ENCODE assay signal across 14 cellular contexts in genomic region chr15:60661075-60661645, GRCh38.
A peak's percentile ranks its signal among the peaks of the same experiment; 100 is the strongest.
DNase-seq lines count a peak whose midpoint lies in the region; ATAC-seq and TF ChIP-seq lines count a peak whose summit lies in the region.
"Had no signal": no experiment of that assay in that cellular context is flagged by ENCODE, and none has a peak within 500 bp of the region (broad histone marks: within the 10 kb centered on the region; RNA-seq: fewer than 3 reads in every experiment).

No MANE protein-coding gene starts in this region.

- H4K8ac ChIP-seq in trophoblast cell (ENCODE audit: low read depth, low read length) = no peak overlapping the region

- H3K4me1 Mint-ChIP-seq in natural killer cell treated with Interleukin-12 subunit alpha and Interleukin-12 subunit beta and Interleukin-15 and Interleukin-18, amount 100 ng/mL, for 72 hours (ENCODE audit: low read depth in 2 of 2) = peaks cover 30 to 31% of the 10 kb centered on the region in 2 donors
- H3K4me1 Mint-ChIP-seq in natural killer cell = peaks cover 17 to 20% of the 10 kb centered on the region in 2 donors
- peaks cover 48% of the 10 kb centered on the region for H3K4me1 Mint-ChIP-seq in activated T-helper 1 cell treated with anti-CD3 and anti-CD28 coated beads, Interleukin-12 subunit alpha, Interleukin-12 subunit beta, Interleukin-2, Interleukin-4 antibody, amounts not matched to agents 30 ng/mL and 10 ng/mL and 1 ng/mL, durations not matched to agents 14 hours and 24 hours and 36 hours (ENCODE audit: low read depth)

- H3K27me3 Mint-ChIP-seq in natural killer cell treated with Interleukin-12 subunit alpha and Interleukin-12 subunit beta and Interleukin-15 and Interleukin-18, amount 100 ng/mL, for 72 hours = no peaks in the 10 kb centered on the region
- no peaks in the 10 kb centered on the region for H3K27me3 Mint-ChIP-seq in natural killer cell (ENCODE audit: low read depth in 2 of 2)
- H3K27me3 Mint-ChIP-seq in activated T-helper 1 cell treated with anti-CD3 and anti-CD28 coated beads, Interleukin-12 subunit alpha, Interleukin-12 subunit beta, Interleukin-2, Interleukin-4 antibody, amounts not matched to agents 30 ng/mL and 10 ng/mL and 1 ng/mL, durations not matched to agents 14 hours and 24 hours and 36 hours (ENCODE audit: insufficient read depth) = peaks cover 3% of the 10 kb centered on the region

- H3K23ac ChIP-seq in trophoblast cell (ENCODE audit: low read length) = no peak overlapping the region

- H3K4me3 Mint-ChIP-seq in natural killer cell treated with Interleukin-12 subunit alpha and Interleukin-12 subunit beta and Interleukin-15 and Interleukin-18, amount 100 ng/mL, for 72 hours = no peak overlapping the region
- no peak overlapping the region for H3K4me3 Mint-ChIP-seq in natural killer cell
- H3K4me3 Mint-ChIP-seq in activated T-helper 1 cell treated with anti-CD3 and anti-CD28 coated beads, Interleukin-12 subunit alpha, Interleukin-12 subunit beta, Interleukin-2, Interleukin-4 antibody, amounts not matched to agents 30 ng/mL and 10 ng/mL and 1 ng/mL, durations not matched to agents 14 hours and 24 hours and 36 hours = no peak overlapping the region

- no peaks in the 10 kb centered on the region for H3K9me3 Mint-ChIP-seq in natural killer cell treated with Interleukin-12 subunit alpha and Interleukin-12 subunit beta and Interleukin-15 and Interleukin-18, amount 100 ng/mL, for 72 hours
- no peaks in the 10 kb centered on the region for H3K9me3 Mint-ChIP-seq in natural killer cell
- H3K9me3 Mint-ChIP-seq in activated T-helper 1 cell treated with anti-CD3 and anti-CD28 coated beads, Interleukin-12 subunit alpha, Interleukin-12 subunit beta, Interleukin-2, Interleukin-4 antibody, amounts not matched to agents 30 ng/mL and 10 ng/mL and 1 ng/mL, durations not matched to agents 14 hours and 24 hours and 36 hours = no peaks in the 10 kb centered on the region

- H2BK120ac ChIP-seq in trophoblast cell (ENCODE audit: insufficient read depth, low read length, poor library complexity) = no peak overlapping the region

- no peak overlapping the region for H4K91ac ChIP-seq in trophoblast cell (ENCODE audit: low read depth, low read length)

- H3K14ac ChIP-seq in trophoblast cell (ENCODE audit: low read length) = no peak overlapping the region

- no peak overlapping the region for H3K4me2 ChIP-seq in trophoblast cell (ENCODE audit: low read length)

- H2AK5ac ChIP-seq in trophoblast cell (ENCODE audit: low read length) = no peak overlapping the region

- H3K9me3 ChIP-seq in trophoblast cell (ENCODE audit: insufficient read depth, low read depth, low read length) = no peaks in the 10 kb centered on the region
- H3K9me3 ChIP-seq: prostate gland had no signal

- H3K79me1 ChIP-seq in trophoblast cell (ENCODE audit: low read length) = no peaks in the 10 kb centered on the region

- peak overlapping the region; percentile 49 for H3K27ac ChIP-seq in epithelial cell of prostate
- no peak overlapping the region for H3K27ac ChIP-seq in trophoblast cell (ENCODE audit: low read depth, low read length)
- H3K27ac ChIP-seq: prostate gland had no signal

- H3K36me3 Mint-ChIP-seq in natural killer cell treated with Interleukin-12 subunit alpha and Interleukin-12 subunit beta and Interleukin-15 and Interleukin-18, amount 100 ng/mL, for 72 hours = no peaks in the 10 kb centered on the region
- H3K36me3 Mint-ChIP-seq in natural killer cell = no peaks in the 10 kb centered on the region
- peaks cover 4% of the 10 kb centered on the region for H3K36me3 Mint-ChIP-seq in activated T-helper 1 cell treated with anti-CD3 and anti-CD28 coated beads, Interleukin-12 subunit alpha, Interleukin-12 subunit beta, Interleukin-2, Interleukin-4 antibody, amounts not matched to agents 30 ng/mL and 10 ng/mL and 1 ng/mL, durations not matched to agents 14 hours and 24 hours and 36 hours (ENCODE audit: low read depth)

- no peak overlapping the region for H2BK12ac ChIP-seq in trophoblast cell (ENCODE audit: low read length)

- no peaks in the 10 kb centered on the region for H3K79me2 ChIP-seq in trophoblast cell (ENCODE audit: control insufficient read depth, insufficient read depth, low read length, poor library complexity)

- WGBS in trophoblast cell (ENCODE audit: extremely low coverage, insufficient coverage, insufficient read length) = no CpG with 5 or more reads among the region's 1 CpG

- no peak for DNase-seq in natural killer cell treated with Interleukin-12 subunit alpha and Interleukin-12 subunit beta and Interleukin-15 and Interleukin-18, amount 100 ng/mL, for 72 hours (ENCODE audit: low spot score)
- DNase-seq in natural killer cell (no peak), epithelial cell of prostate (ENCODE audit: low read depth, low spot score) (no peak), trophoblast cell (peak; percentile 9 to 12), head of caudate nucleus (no peak), COR-L47 (lab: John Stamatoyannopoulos, UW) (no peak)
- DNase-seq in activated CD4-positive, alpha-beta T cell treated with anti-CD3 and anti-CD28 coated beads for 4 hours = no peak
- DNase-seq in activated T-helper 1 cell treated with anti-CD3 and anti-CD28 coated beads, Interleukin-12 subunit alpha, Interleukin-12 subunit beta, Interleukin-2, Interleukin-4 antibody, amounts not matched to agents 30 ng/mL and 10 ng/mL and 1 ng/mL, durations not matched to agents 14 hours and 24 hours and 36 hours (ENCODE audit: low spot score) = no peak
- DNase-seq: ACHN; activated gamma-delta T cell treated with Interleukin-2 at 50 U/mL for 16 hours; GF-D8; NCI-H2171; stimulated activated CD4-positive, alpha-beta T cell treated with anti-CD3 and anti-CD28 coated beads, Interleukin-2, amount 100 ng/mL, for 48 hours had no signal

- peak overlapping the region; percentile 56 to 60 for H3K27ac Mint-ChIP-seq in natural killer cell treated with Interleukin-12 subunit alpha and Interleukin-12 subunit beta and Interleukin-15 and Interleukin-18, amount 100 ng/mL, for 72 hours
- peak overlapping the region in 1 of 2 donors; percentile 53 for H3K27ac Mint-ChIP-seq in natural killer cell
- H3K27ac Mint-ChIP-seq in activated T-helper 1 cell treated with anti-CD3 and anti-CD28 coated beads, Interleukin-12 subunit alpha, Interleukin-12 subunit beta, Interleukin-2, Interleukin-4 antibody, amounts not matched to agents 30 ng/mL and 10 ng/mL and 1 ng/mL, durations not matched to agents 14 hours and 24 hours and 36 hours = no peak overlapping the region

- no peak overlapping the region for H3K4me3 ChIP-seq in trophoblast cell (ENCODE audit: low read depth, low read length)
- H3K4me3 ChIP-seq: prostate gland had no signal

- H2AFZ ChIP-seq in trophoblast cell (ENCODE audit: insufficient read depth, low read length, poor library complexity) = no peak overlapping the region

- no peak overlapping the region for H3K4ac ChIP-seq in trophoblast cell (ENCODE audit: low read depth, low read length)

- H3K9ac ChIP-seq in trophoblast cell (ENCODE audit: low read length) = no peak overlapping the region

- ATAC-seq in natural killer cell treated with Interleukin-12 subunit alpha and Interleukin-12 subunit beta and Interleukin-15 and Interleukin-18, amount 100 ng/mL, for 72 hours = no peak
- ATAC-seq in natural killer cell = no peak

- H4K12ac ChIP-seq in trophoblast cell (ENCODE audit: low read depth, low read length) = no peak overlapping the region

- H3K27me3 ChIP-seq in trophoblast cell (ENCODE audit: insufficient read depth, low read length) = no peaks in the 10 kb centered on the region

- H3K4me1 ChIP-seq in trophoblast cell (ENCODE audit: control insufficient read depth in 1 of 2, insufficient read depth in 2 of 2, low read length in 2 of 2) = no peaks in the 10 kb centered on the region
- H3K4me1 ChIP-seq: prostate gland had no signal

- intact Hi-C loops in natural killer cell (cut with micrococcal nuclease) = loop anchor here (10.0 kb wide), 1 partner anchor 116 kb away; no protein-coding TSS in a partner anchor
- intact Hi-C loops in head of caudate nucleus (cut with DNase I) = no loop called here
- intact Hi-C loops in activated T-helper 1 cell treated with anti-CD3 and anti-CD28 coated beads, Interleukin-12 subunit alpha, Interleukin-12 subunit beta, Interleukin-2, Interleukin-4 antibody, amounts not matched to agents 30 ng/mL and 10 ng/mL and 1 ng/mL, durations not matched to agents 14 hours and 24 hours and 36 hours (cut with micrococcal nuclease) = no loop called here

- no peak overlapping the region for H3K18ac ChIP-seq in trophoblast cell (ENCODE audit: low read length)

- no peaks in the 10 kb centered on the region for H3K36me3 ChIP-seq in trophoblast cell (ENCODE audit: control insufficient read depth in 1 of 2, insufficient read depth in 2 of 2, low read length in 2 of 2)
- H3K36me3 ChIP-seq: prostate gland had no signal

- no peak for TF ChIP-seq CTCF in natural killer cell (IDR thresholded peaks at IDR 0.05)

- H2BK5ac ChIP-seq in trophoblast cell (ENCODE audit: low read depth, low read length, poor library complexity) = no peak overlapping the region

Comparison
In these comparisons a context has a peak if more than half of its experiments do, and no peak if none do; other contexts are left out.
1. DNase-seq: peak in trophoblast cell (2 of 2); none in natural killer cell treated with Interleukin-12 subunit alpha and Interleukin-12 subunit beta and Interleukin-15 and Interleukin-18, amount 100 ng/mL, for 72 hours (single experiment), natural killer cell (single experiment), epithelial cell of prostate (single experiment), head of caudate nucleus (0 of 42), COR-L47 (single experiment), activated CD4-positive, alpha-beta T cell treated with anti-CD3 and anti-CD28 coated beads for 4 hours (0 of 2) and activated T-helper 1 cell treated with anti-CD3 and anti-CD28 coated beads, Interleukin-12 subunit alpha, Interleukin-12 subunit beta, Interleukin-2, Interleukin-4 antibody, amounts not matched to agents 30 ng/mL and 10 ng/mL and 1 ng/mL, durations not matched to agents 14 hours and 24 hours and 36 hours (single experiment).